In genomic region chr11:116065986-116066385, GRCh38 we compare ENCODE assay signal across 1 cellular context.
TF ChIP-seq lines count a peak whose summit lies in the region.

No MANE protein-coding gene starts in this region.

TF ChIP-seq in GM12878, 131 proteins besides CTCF, POLR2A, EP300 and RAD21 (continued from another document):
- TF ChIP-seq PRDM15 (CRISPR knock-in tag; IDR thresholded peaks at IDR 0.05) (no peak), MYB (IDR thresholded peaks at IDR 0.05; ENCODE audit: borderline replicate concordance, low read depth, low read length) (no peak), NFIC (IDR thresholded peaks at IDR 0.05; ENCODE audit: low read depth, low read length) (no peak), RUNX3 (IDR thresholded peaks at IDR 0.05; ENCODE audit: low read length) (peak; percentile 81), CHD1 (IDR thresholded peaks at IDR 0.05; ENCODE audit: low read depth, low read length) (no peak), FOXK2 (IDR thresholded peaks at IDR 0.05) (no peak), DPF2 (IDR thresholded peaks at IDR 0.05) (0 out of 2 replicates have a peak, but pooled peaks have one; percentile 27), ELK1 (IDR thresholded peaks at IDR 0.05; ENCODE audit: low read depth, low read length) (no peak), ZNF274 (IDR thresholded peaks at IDR 0.05; ENCODE audit: insufficient read depth, insufficient read length) (no peak), POU2F2 (IDR thresholded peaks at IDR 0.05; ENCODE audit: borderline replicate concordance, low read depth, low read length) (peak; percentile 85; the same call in 2 of the 3 replicates), SIN3A (IDR thresholded peaks at IDR 0.05; ENCODE audit: low read depth, low read length) (no peak), SMARCA5 (IDR thresholded peaks at IDR 0.05) (no peak), NKRF (conservative IDR thresholded peaks at IDR 0.05) (no peak), YY1 (IDR thresholded peaks at IDR 0.05; ENCODE audit: low read depth, low read length) (no peak), RFX5 (IDR thresholded peaks at IDR 0.05; ENCODE audit: low read depth, low read length) (no peak), CBX5 (IDR thresholded peaks at IDR 0.05; ENCODE audit: low read depth) (no peak), MTA2 (IDR thresholded peaks at IDR 0.05; ENCODE audit: low read depth) (no peak), FOXM1 (IDR thresholded peaks at IDR 0.05; ENCODE audit: low read depth, low read length) (no peak), IKZF2 (IDR thresholded peaks at IDR 0.05) (peak; percentile 28 to 43; a peak in 2 of 4 replicates)
- TF ChIP-seq, protein P1, sequence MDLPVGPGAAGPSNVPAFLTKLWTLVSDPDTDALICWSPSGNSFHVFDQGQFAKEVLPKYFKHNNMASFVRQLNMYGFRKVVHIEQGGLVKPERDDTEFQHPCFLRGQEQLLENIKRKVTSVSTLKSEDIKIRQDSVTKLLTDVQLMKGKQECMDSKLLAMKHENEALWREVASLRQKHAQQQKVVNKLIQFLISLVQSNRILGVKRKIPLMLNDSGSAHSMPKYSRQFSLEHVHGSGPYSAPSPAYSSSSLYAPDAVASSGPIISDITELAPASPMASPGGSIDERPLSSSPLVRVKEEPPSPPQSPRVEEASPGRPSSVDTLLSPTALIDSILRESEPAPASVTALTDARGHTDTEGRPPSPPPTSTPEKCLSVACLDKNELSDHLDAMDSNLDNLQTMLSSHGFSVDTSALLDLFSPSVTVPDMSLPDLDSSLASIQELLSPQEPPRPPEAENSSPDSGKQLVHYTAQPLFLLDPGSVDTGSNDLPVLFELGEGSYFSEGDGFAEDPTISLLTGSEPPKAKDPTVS (IDR thresholded peaks at IDR 0.05; ENCODE audit: low read depth, low read length): no peak
- TF ChIP-seq, protein P2, sequence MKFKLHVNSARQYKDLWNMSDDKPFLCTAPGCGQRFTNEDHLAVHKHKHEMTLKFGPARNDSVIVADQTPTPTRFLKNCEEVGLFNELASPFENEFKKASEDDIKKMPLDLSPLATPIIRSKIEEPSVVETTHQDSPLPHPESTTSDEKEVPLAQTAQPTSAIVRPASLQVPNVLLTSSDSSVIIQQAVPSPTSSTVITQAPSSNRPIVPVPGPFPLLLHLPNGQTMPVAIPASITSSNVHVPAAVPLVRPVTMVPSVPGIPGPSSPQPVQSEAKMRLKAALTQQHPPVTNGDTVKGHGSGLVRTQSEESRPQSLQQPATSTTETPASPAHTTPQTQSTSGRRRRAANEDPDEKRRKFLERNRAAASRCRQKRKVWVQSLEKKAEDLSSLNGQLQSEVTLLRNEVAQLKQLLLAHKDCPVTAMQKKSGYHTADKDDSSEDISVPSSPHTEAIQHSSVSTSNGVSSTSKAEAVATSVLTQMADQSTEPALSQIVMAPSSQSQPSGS (IDR thresholded peaks at IDR 0.05; ENCODE audit: low read length): no peak
- TF ChIP-seq, protein P3, sequence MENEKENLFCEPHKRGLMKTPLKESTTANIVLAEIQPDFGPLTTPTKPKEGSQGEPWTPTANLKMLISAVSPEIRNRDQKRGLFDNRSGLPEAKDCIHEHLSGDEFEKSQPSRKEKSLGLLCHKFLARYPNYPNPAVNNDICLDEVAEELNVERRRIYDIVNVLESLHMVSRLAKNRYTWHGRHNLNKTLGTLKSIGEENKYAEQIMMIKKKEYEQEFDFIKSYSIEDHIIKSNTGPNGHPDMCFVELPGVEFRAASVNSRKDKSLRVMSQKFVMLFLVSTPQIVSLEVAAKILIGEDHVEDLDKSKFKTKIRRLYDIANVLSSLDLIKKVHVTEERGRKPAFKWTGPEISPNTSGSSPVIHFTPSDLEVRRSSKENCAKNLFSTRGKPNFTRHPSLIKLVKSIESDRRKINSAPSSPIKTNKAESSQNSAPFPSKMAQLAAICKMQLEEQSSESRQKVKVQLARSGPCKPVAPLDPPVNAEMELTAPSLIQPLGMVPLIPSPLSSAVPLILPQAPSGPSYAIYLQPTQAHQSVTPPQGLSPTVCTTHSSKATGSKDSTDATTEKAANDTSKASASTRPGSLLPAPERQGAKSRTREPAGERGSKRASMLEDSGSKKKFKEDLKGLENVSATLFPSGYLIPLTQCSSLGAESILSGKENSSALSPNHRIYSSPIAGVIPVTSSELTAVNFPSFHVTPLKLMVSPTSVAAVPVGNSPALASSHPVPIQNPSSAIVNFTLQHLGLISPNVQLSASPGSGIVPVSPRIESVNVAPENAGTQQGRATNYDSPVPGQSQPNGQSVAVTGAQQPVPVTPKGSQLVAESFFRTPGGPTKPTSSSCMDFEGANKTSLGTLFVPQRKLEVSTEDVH (IDR thresholded peaks at IDR 0.05; ENCODE audit: low read depth, partially characterized antibody): no peak
TF ChIP-seq in GM12878: peak in this region for 6.
